In the genomic region with DNA sequence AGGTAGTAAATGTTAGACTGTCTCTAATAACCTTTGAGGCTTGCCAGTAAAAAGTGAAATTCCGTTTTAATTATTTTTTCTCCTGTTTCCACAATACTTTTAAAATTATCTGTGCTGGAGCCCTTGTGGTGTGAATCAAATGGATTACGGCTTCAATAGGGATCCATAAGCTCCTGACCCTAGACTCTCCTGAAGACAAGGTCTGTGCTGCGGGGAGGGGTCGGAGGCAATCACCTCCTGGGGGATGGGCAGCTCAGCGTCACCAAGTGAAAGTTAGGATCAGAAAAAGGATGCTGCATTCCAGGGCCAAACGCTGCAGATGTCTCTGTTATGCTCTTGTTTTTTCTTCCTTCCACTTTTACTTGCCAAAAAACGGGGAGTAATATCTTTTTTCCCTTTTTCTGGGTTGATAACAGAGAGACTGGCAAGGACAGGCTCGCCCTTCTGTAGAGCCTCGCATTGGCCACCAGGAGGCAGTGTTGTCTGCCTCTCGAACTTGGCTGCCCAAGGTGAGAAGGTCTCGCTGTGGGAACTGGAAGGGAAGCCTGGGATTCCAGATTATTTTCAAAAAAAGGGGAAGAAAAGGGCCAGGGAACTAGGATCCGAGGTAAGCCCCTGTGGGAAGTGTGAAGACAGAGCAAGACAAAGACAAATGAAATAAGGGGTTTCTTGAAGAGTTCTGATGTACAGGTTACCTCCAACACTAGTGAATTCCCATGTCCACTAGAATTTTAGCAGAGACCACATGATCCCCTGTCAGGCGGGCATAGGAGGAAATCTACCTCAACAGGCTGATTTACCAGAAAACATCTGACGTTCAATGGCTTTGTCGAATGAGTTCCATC, we compare ENCODE assay signal across 8 cellular contexts.
DNase-seq lines count a peak whose midpoint lies in the region; ATAC-seq, FAIRE-seq and TF ChIP-seq lines count a peak whose summit lies in the region.

No MANE protein-coding gene starts in this region.

- TF ChIP-seq POLR2A in body of pancreas (IDR thresholded peaks at IDR 0.05), result no peak
- no peak for TF ChIP-seq POLR2A in HepG2 (IDR thresholded peaks at IDR 0.05; ENCODE audit: insufficient read depth in 1 of 2, low read depth in 2 of 2, low read length in 2 of 2)

- H3K9ac ChIP-seq in HepG2 (ENCODE audit: insufficient read depth, low read depth, low read length), result no peak overlapping the region

- H3K36me3 ChIP-seq in body of pancreas (replicated peaks in 1 of 2; ENCODE audit: insufficient read depth in 1 of 2, low read depth in 2 of 2) (no peaks in the 10 kb centered on the region), HepG2 (replicated peaks in 1 of 2; ENCODE audit: control insufficient read depth in 1 of 2, insufficient read depth in 2 of 2, low read length in 2 of 2) (no peaks in the 10 kb centered on the region)

- H3K27ac ChIP-seq in body of pancreas (no peak overlapping the region), HepG2 (ENCODE audit: extremely low read length, insufficient read depth, low read length) (no peak overlapping the region)

- TF ChIP-seq EP300 in HepG2 (IDR thresholded peaks at IDR 0.05; ENCODE audit: low read depth in 2 of 2, low read length in 2 of 2), result no peak
- no peak for TF ChIP-seq EP300 in HepG2 (CRISPR knock-in tag; IDR thresholded peaks at IDR 0.05; ENCODE audit: borderline replicate concordance)

- no peaks in the 10 kb centered on the region for H3K9me3 ChIP-seq in body of pancreas
- H3K9me3 ChIP-seq in HepG2 (ENCODE audit: low read length), result no peaks in the 10 kb centered on the region

- peak; percentile 60; the same call in 1 of the 2 replicates for TF ChIP-seq RAD21 in HepG2 (CRISPR knock-in tag; IDR thresholded peaks at IDR 0.05)

- no TSS peak for BruUV-seq in HepG2 (replicated peaks; lab: Mats Ljungman, UMichigan)

- peak; percentile 90 for TF ChIP-seq CTCF in D721Med (IDR thresholded peaks at IDR 0.05; ENCODE audit: insufficient read depth, missing control alignments)
- peak; percentile 60 to 86 (median 73) for TF ChIP-seq CTCF in body of pancreas (IDR thresholded peaks at IDR 0.05)
- TF ChIP-seq CTCF in HepG2 (CRISPR knock-in tag; IDR thresholded peaks at IDR 0.05), result peak; percentile 85

- POLR2A ChIA-PET in HepG2 (lab: Yijun Ruan, JAX), result no interaction called here

- H3K79me2 ChIP-seq in HepG2 (ENCODE audit: insufficient read depth, low read length), result no peaks in the 10 kb centered on the region

- H3K27me3 ChIP-seq in body of pancreas (no peaks in the 10 kb centered on the region), HepG2 (ENCODE audit: control insufficient read depth in 1 of 2, insufficient read depth in 2 of 2, low read length in 2 of 2) (no peaks in the 10 kb centered on the region)

- H3K4me1 ChIP-seq in body of pancreas (peaks cover 4% of the 10 kb centered on the region), HepG2 (ENCODE audit: insufficient read depth, low read length) (no peaks in the 10 kb centered on the region)

- CTCF ChIA-PET in HepG2 (lab: Yijun Ruan, JAX; ENCODE audit: low intra/inter-chr PET ratio, low total read pairs), result interaction anchor here (1.3 kb wide), 1 partner anchor 1363 kb away, joined by 5 read pairs; no protein-coding TSS in a partner anchor

- in situ Hi-C loops in HepG2 (cut with HindIII; ENCODE audit: extremely low pct_ligation_motif_present, low pct_unique_long_range_greater_than_20kb), result no loop called here

- FAIRE-seq in D721Med (lab: Jason Lieb, UNC) (no peak), GM19239 (lab: Jason Lieb, UNC) (peak; percentile 35), HepG2 (lab: Jason Lieb, UNC) (peak; percentile 30)

- no peak overlapping the region for H3K4me2 ChIP-seq in HepG2 (ENCODE audit: low read depth, low read length)

- no peak overlapping the region for H2AFZ ChIP-seq in HepG2 (ENCODE audit: low read length)

- peak; percentile 62 for ATAC-seq in body of pancreas
- peak; percentile 91 for ATAC-seq in HepG2
- ATAC-seq in HG02973 (IDR thresholded peaks at IDR 0.05; ENCODE audit: unreplicated experiment), result no peak
- ATAC-seq in esophagus mucosa, result no peak

- no peaks in the 10 kb centered on the region for H4K20me1 ChIP-seq in HepG2 (ENCODE audit: insufficient read depth, low read length)

- H3K4me3 ChIP-seq in body of pancreas (no peak overlapping the region), HepG2 (replicated peaks in 1 of 3; ENCODE audit: insufficient read depth in 1 of 3, low read depth in 2 of 3, low read length in 3 of 3) (no peak overlapping the region)

- WGBS in body of pancreas, 2 donors, result 14 to 19% methylated on average over 15 of the region's 15 CpGs
- WGBS in HepG2 (ENCODE audit: low lambda C conversion rate), result 12% methylated on average over 14 of the region's 15 CpGs

- intact Hi-C loops in body of pancreas (cut with DNase I) (no loop called here), HepG2 (cut with micrococcal nuclease; ENCODE audit: unreplicated experiment) (no loop called here)

- DNase-seq in D721Med (ENCODE audit: insufficient read length, low spot score), result no peak
- DNase-seq in GM19239 (ENCODE audit: insufficient read length, low spot score), result peak; percentile 27
- DNase-seq in MV-4-11 (lab: John Stamatoyannopoulos, UW), result peak; percentile 5
- DNase-seq in body of pancreas, result peak; percentile 31 to 44 (median 40)
- DNase-seq in HepG2 (ENCODE audit: low spot score), result peak; percentile 28
- no peak for DNase-seq in NCI-H2227 treated with DMSO at 0.1 percent for 48 hours (lab: John Stamatoyannopoulos, UW)

TF ChIP-seq in HepG2, 621 proteins besides CTCF, POLR2A, EP300 and RAD21 (continues in another document):
- no peak for TF ChIP-seq ZBTB20 (CRISPR knock-in tag; IDR thresholded peaks at IDR 0.05; ENCODE audit: borderline replicate concordance, low read depth)
- TF ChIP-seq ZNF749 (CRISPR knock-in tag; IDR thresholded peaks at IDR 0.05; ENCODE audit: borderline replicate concordance), result no peak
- TF ChIP-seq ARNTL (CRISPR knock-in tag; IDR thresholded peaks at IDR 0.05), result no peak
- peak; percentile 59 for TF ChIP-seq SMC3 (IDR thresholded peaks at IDR 0.05; ENCODE audit: low read length)
- no peak for TF ChIP-seq SCMH1 (CRISPR knock-in tag; IDR thresholded peaks at IDR 0.05; ENCODE audit: borderline replicate concordance)
- TF ChIP-seq RFXANK (CRISPR knock-in tag; IDR thresholded peaks at IDR 0.05), result no peak
- TF ChIP-seq TOPORS (CRISPR knock-in tag; IDR thresholded peaks at IDR 0.05), result no peak
- TF ChIP-seq STAG1 (CRISPR knock-in tag; IDR thresholded peaks at IDR 0.05), result peak; percentile 91
- TF ChIP-seq, protein P1, sequence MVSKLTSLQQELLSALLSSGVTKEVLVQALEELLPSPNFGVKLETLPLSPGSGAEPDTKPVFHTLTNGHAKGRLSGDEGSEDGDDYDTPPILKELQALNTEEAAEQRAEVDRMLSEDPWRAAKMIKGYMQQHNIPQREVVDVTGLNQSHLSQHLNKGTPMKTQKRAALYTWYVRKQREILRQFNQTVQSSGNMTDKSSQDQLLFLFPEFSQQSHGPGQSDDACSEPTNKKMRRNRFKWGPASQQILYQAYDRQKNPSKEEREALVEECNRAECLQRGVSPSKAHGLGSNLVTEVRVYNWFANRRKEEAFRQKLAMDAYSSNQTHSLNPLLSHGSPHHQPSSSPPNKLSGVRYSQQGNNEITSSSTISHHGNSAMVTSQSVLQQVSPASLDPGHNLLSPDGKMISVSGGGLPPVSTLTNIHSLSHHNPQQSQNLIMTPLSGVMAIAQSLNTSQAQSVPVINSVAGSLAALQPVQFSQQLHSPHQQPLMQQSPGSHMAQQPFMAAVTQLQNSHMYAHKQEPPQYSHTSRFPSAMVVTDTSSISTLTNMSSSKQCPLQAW (CRISPR knock-in tag; IDR thresholded peaks at IDR 0.05), result peak; percentile 43; the same call in 1 of the 2 replicates
- TF ChIP-seq HDAC6 (IDR thresholded peaks at IDR 0.05; ENCODE audit: low read depth, low read length), result no peak
- no peak for TF ChIP-seq ARID5B (CRISPR knock-in tag; IDR thresholded peaks at IDR 0.05)
- no peak for TF ChIP-seq SIX4 (CRISPR knock-in tag; IDR thresholded peaks at IDR 0.05)
- TF ChIP-seq ZNF136 (CRISPR knock-in tag; IDR thresholded peaks at IDR 0.05; ENCODE audit: low read depth), result no peak
- TF ChIP-seq NCOA2 (CRISPR knock-in tag; IDR thresholded peaks at IDR 0.05), result no peak
- TF ChIP-seq NFE2L1 (CRISPR knock-in tag; IDR thresholded peaks at IDR 0.05; ENCODE audit: borderline replicate concordance), result no peak
- no peak for TF ChIP-seq HES4 (CRISPR knock-in tag; IDR thresholded peaks at IDR 0.05; ENCODE audit: borderline replicate concordance)
- no peak for TF ChIP-seq TEAD2 (CRISPR knock-in tag; IDR thresholded peaks at IDR 0.05)

Comparison
In these comparisons a context has a peak if more than half of its experiments do, and no peak if none do; other contexts are left out.
1. DNase-seq: peak in GM19239 (single experiment), MV-4-11 (single experiment), body of pancreas (4 of 4) and HepG2 (single experiment); none in D721Med (single experiment) and NCI-H2227 treated with DMSO at 0.1 percent for 48 hours (single experiment).
2. ATAC-seq: peak in body of pancreas (single experiment) and HepG2 (single experiment); none in HG02973 (single experiment) and esophagus mucosa (single experiment).
3. Peak in every context shown above with its lines, with median percentiles within 50 percentile points of each other: CTCF ChIP-seq.